1 cellular context compared by ENCODE assay signal in the genomic region with DNA sequence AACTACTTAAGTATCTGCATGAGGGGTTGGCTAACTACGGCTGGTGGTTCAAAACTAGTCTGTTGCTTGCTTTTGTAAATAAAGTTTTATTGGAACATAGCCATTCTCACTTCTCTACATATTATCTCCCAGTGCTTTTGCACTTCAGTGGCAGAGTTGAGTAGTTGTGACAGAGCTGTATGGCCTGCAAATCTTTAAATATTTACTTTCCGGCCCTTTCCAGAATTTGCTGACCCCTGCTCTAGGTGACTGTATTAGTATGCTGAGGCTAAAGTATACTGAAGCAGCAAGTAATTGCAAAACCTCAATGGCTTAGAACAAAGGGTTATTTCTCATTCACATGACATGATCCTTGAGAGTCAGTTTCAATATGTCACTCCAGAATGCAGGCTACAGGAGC.
A peak's percentile ranks its signal among the peaks of the same experiment; 100 is the strongest.
TF ChIP-seq lines count a peak whose summit lies in the region.

No MANE protein-coding gene starts in this region.

TF ChIP-seq in GM12878, 131 proteins besides CTCF, POLR2A, EP300 and RAD21 (continued from another document):
- TF ChIP-seq, protein P1, sequence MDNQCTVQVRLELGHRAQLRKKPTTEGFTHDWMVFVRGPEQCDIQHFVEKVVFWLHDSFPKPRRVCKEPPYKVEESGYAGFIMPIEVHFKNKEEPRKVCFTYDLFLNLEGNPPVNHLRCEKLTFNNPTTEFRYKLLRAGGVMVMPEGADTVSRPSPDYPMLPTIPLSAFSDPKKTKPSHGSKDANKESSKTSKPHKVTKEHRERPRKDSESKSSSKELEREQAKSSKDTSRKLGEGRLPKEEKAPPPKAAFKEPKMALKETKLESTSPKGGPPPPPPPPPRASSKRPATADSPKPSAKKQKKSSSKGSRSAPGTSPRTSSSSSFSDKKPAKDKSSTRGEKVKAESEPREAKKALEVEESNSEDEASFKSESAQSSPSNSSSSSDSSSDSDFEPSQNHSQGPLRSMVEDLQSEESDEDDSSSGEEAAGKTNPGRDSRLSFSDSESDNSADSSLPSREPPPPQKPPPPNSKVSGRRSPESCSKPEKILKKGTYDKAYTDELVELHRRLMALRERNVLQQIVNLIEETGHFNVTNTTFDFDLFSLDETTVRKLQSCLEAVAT (IDR thresholded peaks at IDR 0.05): no peak
- TF ChIP-seq, protein P2, sequence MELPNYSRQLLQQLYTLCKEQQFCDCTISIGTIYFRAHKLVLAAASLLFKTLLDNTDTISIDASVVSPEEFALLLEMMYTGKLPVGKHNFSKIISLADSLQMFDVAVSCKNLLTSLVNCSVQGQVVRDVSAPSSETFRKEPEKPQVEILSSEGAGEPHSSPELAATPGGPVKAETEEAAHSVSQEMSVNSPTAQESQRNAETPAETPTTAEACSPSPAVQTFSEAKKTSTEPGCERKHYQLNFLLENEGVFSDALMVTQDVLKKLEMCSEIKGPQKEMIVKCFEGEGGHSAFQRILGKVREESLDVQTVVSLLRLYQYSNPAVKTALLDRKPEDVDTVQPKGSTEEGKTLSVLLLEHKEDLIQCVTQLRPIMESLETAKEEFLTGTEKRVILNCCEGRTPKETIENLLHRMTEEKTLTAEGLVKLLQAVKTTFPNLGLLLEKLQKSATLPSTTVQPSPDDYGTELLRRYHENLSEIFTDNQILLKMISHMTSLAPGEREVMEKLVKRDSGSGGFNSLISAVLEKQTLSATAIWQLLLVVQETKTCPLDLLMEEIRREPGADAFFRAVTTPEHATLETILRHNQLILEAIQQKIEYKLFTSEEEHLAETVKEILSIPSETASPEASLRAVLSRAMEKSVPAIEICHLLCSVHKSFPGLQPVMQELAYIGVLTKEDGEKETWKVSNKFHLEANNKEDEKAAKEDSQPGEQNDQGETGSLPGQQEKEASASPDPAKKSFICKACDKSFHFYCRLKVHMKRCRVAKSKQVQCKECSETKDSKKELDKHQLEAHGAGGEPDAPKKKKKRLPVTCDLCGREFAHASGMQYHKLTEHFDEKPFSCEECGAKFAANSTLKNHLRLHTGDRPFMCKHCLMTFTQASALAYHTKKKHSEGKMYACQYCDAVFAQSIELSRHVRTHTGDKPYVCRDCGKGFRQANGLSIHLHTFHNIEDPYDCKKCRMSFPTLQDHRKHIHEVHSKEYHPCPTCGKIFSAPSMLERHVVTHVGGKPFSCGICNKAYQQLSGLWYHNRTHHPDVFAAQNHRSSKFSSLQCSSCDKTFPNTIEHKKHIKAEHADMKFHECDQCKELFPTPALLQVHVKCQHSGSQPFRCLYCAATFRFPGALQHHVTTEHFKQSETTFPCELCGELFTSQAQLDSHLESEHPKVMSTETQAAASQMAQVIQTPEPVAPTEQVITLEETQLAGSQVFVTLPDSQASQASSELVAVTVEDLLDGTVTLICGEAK (IDR thresholded peaks at IDR 0.05; ENCODE audit: borderline replicate concordance): peak; percentile 40; the same call in 1 of the 2 replicates
TF ChIP-seq in GM12878: peak in this region for 1.
